8 cellular contexts compared by ENCODE assay signal in the genomic region with DNA sequence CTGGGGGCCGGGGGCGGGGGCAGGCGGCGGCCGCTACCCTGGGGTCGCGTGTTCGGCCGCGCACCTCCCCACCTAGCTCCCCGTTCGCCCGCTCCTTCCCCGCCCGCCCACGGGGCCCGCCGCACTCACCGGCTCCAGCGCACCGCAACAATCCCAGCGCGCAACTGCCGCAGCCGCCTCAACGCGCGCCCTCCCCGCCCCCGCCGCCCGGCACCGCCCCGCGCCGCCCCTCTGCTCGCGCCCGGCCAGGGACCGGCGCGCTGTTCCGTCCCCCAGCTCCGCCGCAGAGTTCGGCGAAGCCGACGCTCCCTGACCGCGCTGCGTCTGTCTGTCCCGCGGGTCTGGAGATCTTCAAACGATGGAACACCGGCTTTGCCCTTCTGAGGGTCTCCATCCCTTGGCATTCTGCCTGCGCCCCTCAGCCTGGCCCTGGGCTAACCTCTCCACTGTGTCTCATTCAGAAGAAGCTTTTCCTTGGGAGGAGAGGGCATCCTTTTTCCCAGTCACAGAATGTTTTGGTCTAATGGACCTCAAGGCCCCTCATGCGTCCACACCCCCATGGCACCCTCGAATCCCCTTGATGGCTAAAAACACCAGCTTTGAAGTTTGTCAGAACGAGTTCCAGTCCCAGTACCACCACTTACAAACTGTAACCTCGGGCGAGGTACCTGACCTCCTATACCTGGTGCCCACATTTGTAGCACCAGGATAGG. TPM values are rescaled to one million over a fixed set of nuclear protein-coding genes. Genes with fewer than 3 reads are reported as not detected.
A peak's percentile ranks its signal among the peaks of the same experiment; 100 is the strongest.
DNase-seq lines count a peak whose midpoint lies in the region; ATAC-seq and TF ChIP-seq lines count a peak whose summit lies in the region.

A gene (minus strand): TSS at position 166 of the 713 bp plus-strand sequence. CDS start 18,314 bp downstream, outside the sequence.

- H3K36me3 ChIP-seq in colonic mucosa, result no peaks in the 10 kb centered on the region

- no peaks in the 10 kb centered on the region for H3K9me3 ChIP-seq in colonic mucosa

- H3K27me3 ChIP-seq in colonic mucosa (no peaks in the 10 kb centered on the region), layer of hippocampus (ENCODE audit: control insufficient read depth, insufficient read depth, low read length) (no peaks in the 10 kb centered on the region)

- intact Hi-C loops in colonic mucosa (cut with DNase I), result no loop called here

- ATAC-seq in HG02981 (IDR thresholded peaks at IDR 0.05; ENCODE audit: unreplicated experiment), result peak; percentile 64

- H3K4me1 ChIP-seq in colonic mucosa, result peaks cover 9% of the 10 kb centered on the region

- peak within 1 kb of the TSS; percentile 95 to 99 for H3K9ac ChIP-seq in colonic mucosa (ENCODE audit: low read depth in 2 of 2, low read length in 2 of 2)

- H3K27ac ChIP-seq in colonic mucosa, result peak within 1 kb of the TSS; percentile 95
- H3K27ac ChIP-seq in layer of hippocampus (ENCODE audit: low read depth, low read length), result peak within 1 kb of the TSS; percentile 94

- DNase-seq in SIG-M5 treated with dmso at 0.1 percent for 504 hours (lab: John Stamatoyannopoulos, UW; ENCODE audit: unreplicated experiment) (peak; percentile 48), SIG-M5 (lab: John Stamatoyannopoulos, UW) (no peak), NCI-H226 (peak; percentile 68), colonic mucosa (peak; percentile 82)
- peak; percentile 77 to 80 for DNase-seq in activated CD4-positive, alpha-beta T cell treated with anti-CD3 and anti-CD28 coated beads for 4 hours
- DNase-seq in stimulated activated CD4-positive, alpha-beta T cell treated with anti-CD3 and anti-CD28 coated beads, Interleukin-1b, Interleukin-23, amount 100 ng/mL, for 24 hours (ENCODE audit: low read depth in 4 of 4, low spot score in 1 of 4), result peak; percentile 63 to 75 (median 66)

- H3K4me3 ChIP-seq in colonic mucosa, result peak within 1 kb of the TSS; percentile 73

- no peak for TF ChIP-seq CTCF in colonic mucosa (IDR thresholded peaks at IDR 0.05)

RNA-seq across cellular contexts. Expression of the gene that starts here (rescaled TPM):
- total RNA-seq in colonic mucosa, result 10 to 100 TPM; 59.6 to 89.5 TPM
